10 cellular contexts compared by ENCODE assay signal in the genomic region with DNA sequence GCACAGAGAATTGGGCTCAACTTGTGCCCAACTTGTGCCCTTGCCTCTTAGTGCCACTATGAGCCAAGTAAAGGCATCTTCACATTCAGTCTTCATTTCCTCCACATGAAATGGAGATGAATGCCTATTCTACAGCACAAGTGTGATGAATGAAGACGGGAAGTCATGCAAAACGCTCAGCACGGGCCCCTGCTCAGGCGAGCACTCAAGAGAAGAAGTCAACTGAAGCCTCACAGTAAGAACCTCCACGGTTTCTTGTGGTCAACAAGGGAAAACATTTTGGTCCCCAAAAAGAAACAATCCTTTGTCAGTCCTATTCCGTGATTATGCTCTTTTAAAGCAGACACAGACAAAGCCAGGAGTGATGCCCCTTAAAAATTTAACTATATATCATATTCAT.
DNase-seq lines count a peak whose midpoint lies in the region; ATAC-seq and TF ChIP-seq lines count a peak whose summit lies in the region.
"Had no signal": no experiment of that assay in that cellular context is flagged by ENCODE, and none has a peak within 500 bp of the region (broad histone marks: within the 10 kb centered on the region; RNA-seq: fewer than 3 reads in every experiment).

No MANE protein-coding gene starts in this region.

- DNase-seq in heart right ventricle (no peak), Right ventricle myocardium inferior (ENCODE audit: missing footprints) (no peak), endodermal cell (peak; percentile 35), hippocampal formation (lab: John Stamatoyannopoulos, UW) (no peak), cerebellum (ENCODE audit: low spot score) (no peak)
- DNase-seq in stimulated activated naive B cell treated with anti-CD40 and anti-IgM and Interleukin-4, amounts not matched to agents 10 μg/mL and 1 μg/mL and 100 μg/mL, for 72 hours: no peak
- no peak for DNase-seq in stimulated activated CD4-positive, alpha-beta T cell treated with anti-CD3 and anti-CD28 coated beads, Interleukin-4, amount 100 ng/mL, for 24 hours
- DNase-seq: activated CD4-positive, alpha-beta T cell treated with anti-CD3 and anti-CD28 coated beads for 36 hours had no signal

- peaks cover 0 to 3% (median 0%) of the 10 kb centered on the region in 11 donors for H3K9me3 ChIP-seq in heart right ventricle
- peaks cover 7% of the 10 kb centered on the region for H3K9me3 ChIP-seq in endodermal cell (ENCODE audit: control insufficient read depth, low read length)

- H3K4me3 ChIP-seq in heart right ventricle (no peak overlapping the region), endodermal cell (ENCODE audit: low read length) (no peak overlapping the region)

- intact Hi-C loops in heart right ventricle (cut with DNase I) (loop anchor here in 6 of 10 donors (2.0 to 10.0 kb wide), 8 partner anchors 40 to 150 kb away; a partner anchor contains a TSS), Right ventricle myocardium inferior (cut with DNase I) (loop anchor here (2.0 kb wide), 1 partner anchor 85 kb away; no protein-coding TSS in a partner anchor)

- peak overlapping the region; percentile 80 to 95 (median 89) for H3K27ac ChIP-seq in heart right ventricle
- no peak overlapping the region for H3K27ac ChIP-seq in endodermal cell (ENCODE audit: low read depth, low read length)
- H3K27ac ChIP-seq: parathyroid adenoma had no signal

- ATAC-seq in heart right ventricle: no peak
- no peak for ATAC-seq in Right ventricle myocardium inferior
- ATAC-seq in HG03064 (IDR thresholded peaks at IDR 0.05; ENCODE audit: low read depth, unreplicated experiment): peak; percentile 26
- peak; percentile 28 to 41 for ATAC-seq in stimulated activated naive B cell treated with anti-CD40 and anti-IgM and Interleukin-4, amounts not matched to agents 10 μg/mL and 1 μg/mL and 100 μg/mL, for 72 hours (replicated peaks)
- ATAC-seq: activated CD4-positive, alpha-beta T cell treated with anti-CD3 and anti-CD28 coated beads for 36 hours had no signal

- no peak overlapping the region for H3K4me3 Mint-ChIP-seq in endodermal cell
- H3K4me3 Mint-ChIP-seq in stimulated activated naive B cell treated with anti-CD40 and anti-IgM and Interleukin-4, amounts not matched to agents 10 μg/mL and 1 μg/mL and 100 μg/mL, for 72 hours: peak overlapping the region; percentile 2 to 61
- H3K4me3 Mint-ChIP-seq: activated CD4-positive, alpha-beta T cell treated with anti-CD3 and anti-CD28 coated beads for 36 hours had no signal

- H3K27me3 ChIP-seq in heart right ventricle (no peaks in the 10 kb centered on the region), endodermal cell (ENCODE audit: control insufficient read depth, insufficient read depth, low read length, poor library complexity, severe bottlenecking) (no peaks in the 10 kb centered on the region)

- H3K9me3 Mint-ChIP-seq in endodermal cell: no peaks in the 10 kb centered on the region
- peaks cover 0 to 6% of the 10 kb centered on the region in 2 donors for H3K9me3 Mint-ChIP-seq in stimulated activated naive B cell treated with anti-CD40 and anti-IgM and Interleukin-4, amounts not matched to agents 10 μg/mL and 1 μg/mL and 100 μg/mL, for 72 hours

- H3K9ac ChIP-seq in endodermal cell (ENCODE audit: extremely low read depth, low read length, poor library complexity, severe bottlenecking): no peak overlapping the region
- H3K9ac ChIP-seq: parathyroid adenoma had no signal

- peaks cover 48% of the 10 kb centered on the region for H3K36me3 Mint-ChIP-seq in endodermal cell (ENCODE audit: low read depth)
- H3K36me3 Mint-ChIP-seq in stimulated activated naive B cell treated with anti-CD40 and anti-IgM and Interleukin-4, amounts not matched to agents 10 μg/mL and 1 μg/mL and 100 μg/mL, for 72 hours: peaks cover 48 to 68% of the 10 kb centered on the region in 2 donors

- TF ChIP-seq CTCF in heart right ventricle (IDR thresholded peaks at IDR 0.05) (no peak), endodermal cell (conservative IDR thresholded peaks at IDR 0.05) (no peak)

- peaks cover 0 to 61% (median 17%) of the 10 kb centered on the region in 9 donors for H3K36me3 ChIP-seq in heart right ventricle
- H3K36me3 ChIP-seq in endodermal cell (ENCODE audit: control insufficient read depth, insufficient read depth, low read length): peaks cover 21% of the 10 kb centered on the region

- H3K4me1 Mint-ChIP-seq in endodermal cell: peaks cover 47% of the 10 kb centered on the region
- peaks cover 61 to 89% of the 10 kb centered on the region in 2 donors for H3K4me1 Mint-ChIP-seq in stimulated activated naive B cell treated with anti-CD40 and anti-IgM and Interleukin-4, amounts not matched to agents 10 μg/mL and 1 μg/mL and 100 μg/mL, for 72 hours

- H3K4me1 ChIP-seq in heart right ventricle (peaks cover 32 to 87% (median 67%) of the 10 kb centered on the region in 9 donors), endodermal cell (ENCODE audit: control insufficient read depth, insufficient read depth, low read length) (peaks cover 21% of the 10 kb centered on the region)

- no peaks in the 10 kb centered on the region for H3K27me3 Mint-ChIP-seq in endodermal cell (ENCODE audit: insufficient read depth)
- no peaks in the 10 kb centered on the region for H3K27me3 Mint-ChIP-seq in stimulated activated naive B cell treated with anti-CD40 and anti-IgM and Interleukin-4, amounts not matched to agents 10 μg/mL and 1 μg/mL and 100 μg/mL, for 72 hours
- H3K27me3 Mint-ChIP-seq: activated CD4-positive, alpha-beta T cell treated with anti-CD3 and anti-CD28 coated beads for 36 hours had no signal

- H3K27ac Mint-ChIP-seq in endodermal cell: peak overlapping the region; percentile 13
- peak overlapping the region; percentile 93 for H3K27ac Mint-ChIP-seq in stimulated activated naive B cell treated with anti-CD40 and anti-IgM and Interleukin-4, amounts not matched to agents 10 μg/mL and 1 μg/mL and 100 μg/mL, for 72 hours

- WGBS in heart right ventricle, 2 donors: 61 to 62% methylated on average over 6 of the region's 6 CpGs
- 76 to 79% methylated on average over 5 to 6 of the region's 6 CpGs for WGBS in endodermal cell (ENCODE audit: insufficient coverage in 1 of 2, insufficient read length in 1 of 2), 2 experiments

Comparison
In these comparisons a context has a peak if more than half of its experiments do, and no peak if none do; other contexts are left out.
1. ATAC-seq: peak in HG03064 (single experiment) and stimulated activated naive B cell treated with anti-CD40 and anti-IgM and Interleukin-4, amounts not matched to agents 10 μg/mL and 1 μg/mL and 100 μg/mL, for 72 hours (2 of 2); none in heart right ventricle (0 of 8) and Right ventricle myocardium inferior (single experiment).